ENCODE assay signal across 19 cellular contexts in genomic region chr14:64253672-64254071, GRCh38.
DNase-seq lines count a peak whose midpoint lies in the region; ATAC-seq, FAIRE-seq and TF ChIP-seq lines count a peak whose summit lies in the region.
"Had no signal": no experiment of that assay in that cellular context is flagged by ENCODE, and none has a peak within 500 bp of the region (broad histone marks: within the 10 kb centered on the region; RNA-seq: fewer than 3 reads in every experiment).

No MANE protein-coding gene starts in this region.

- no peak for TF ChIP-seq CTCF in RWPE1 (conservative IDR thresholded peaks at IDR 0.05; ENCODE audit: low read depth)
- TF ChIP-seq CTCF in epithelial cell of esophagus (IDR thresholded peaks at IDR 0.05; ENCODE audit: insufficient read depth, low read depth, low read length, missing control alignments): no peak

- CTCF ChIA-PET in RWPE1 (lab: Yijun Ruan, JAX): no interaction called here

- POLR2A ChIA-PET in RWPE1 (lab: Yijun Ruan, JAX; ENCODE audit: low non-redundant PET): no interaction called here

- no peak overlapping the region for H3K4me3 ChIP-seq in epithelial cell of esophagus (ENCODE audit: low read length)
- no peak overlapping the region for H3K4me3 ChIP-seq in skeletal muscle cell (ENCODE audit: low read depth, low read length)
- H3K4me3 ChIP-seq: psoas muscle had no signal

- no peak for ATAC-seq in HG03159 (IDR thresholded peaks at IDR 0.05; ENCODE audit: unreplicated experiment)
- ATAC-seq: activated CD8-positive, alpha-beta T cell treated with anti-CD3 and anti-CD28 coated beads for 36 hours; activated T-cell treated with anti-CD3 and anti-CD28 coated beads, Interleukin-2, amount 50 U/mL, for 72 hours; Panc1; psoas muscle; WTC11 had no signal

- peak; percentile 26 for FAIRE-seq in GM19239 (lab: Jason Lieb, UNC)

- DNase-seq in GM19239 (ENCODE audit: insufficient read length, low spot score): no peak
- peak; percentile 35 for DNase-seq in RWPE1 (ENCODE audit: low spot score)
- peak; percentile 72 for DNase-seq in epithelial cell of esophagus (ENCODE audit: low read depth)
- peak; percentile 16 for DNase-seq in skeletal muscle cell (ENCODE audit: low read depth)
- no peak for DNase-seq in CD1c-positive myeloid dendritic cell (ENCODE audit: extremely low spot score)
- DNase-seq in medulla oblongata (ENCODE audit: extremely low spot score): no peak
- DNase-seq in NCI-H2227 (lab: John Stamatoyannopoulos, UW; ENCODE audit: unreplicated experiment): no peak
- DNase-seq: activated CD8-positive, alpha-beta T cell treated with anti-CD3 and anti-CD28 coated beads for 36 hours; activated naive CD8-positive, alpha-beta T cell treated with anti-CD3 and anti-CD28 coated beads, Interleukin-2, amount 10 ng/mL, durations not matched to agents 7 days and 5 days; activated T-cell treated with anti-CD3 and anti-CD28 coated beads, Interleukin-2, amount 50 U/mL, for 72 hours; immature natural killer cell; NCI-H2081; NCI-H748 treated with DMSO at 0.1 percent for 48 hours; nephron progenitor cell; psoas muscle; T-helper 1 cell had no signal

- no peak overlapping the region for H3K27ac ChIP-seq in RWPE1
- H3K27ac ChIP-seq: psoas muscle had no signal

Comparison
In these comparisons a context has a peak if more than half of its experiments do, and no peak if none do; other contexts are left out.
1. DNase-seq: peak in RWPE1 (single experiment), epithelial cell of esophagus (single experiment) and skeletal muscle cell (single experiment); none in GM19239 (single experiment), CD1c-positive myeloid dendritic cell (single experiment), medulla oblongata (single experiment) and NCI-H2227 (single experiment).